9 cellular contexts compared by ENCODE assay signal in genomic region chr3:126524429-126524988, GRCh38. TPM values are rescaled to one million over a fixed set of nuclear protein-coding genes. Genes with fewer than 3 reads are reported as not detected.
DNase-seq lines count a peak whose midpoint lies in the region; ATAC-seq and TF ChIP-seq lines count a peak whose summit lies in the region.
"Had no signal": no experiment of that assay in that cellular context is flagged by ENCODE, and none has a peak within 500 bp of the region (broad histone marks: within the 10 kb centered on the region; RNA-seq: fewer than 3 reads in every experiment).

No MANE protein-coding gene starts in this region.

- no peak for DNase-seq in AG04450 (ENCODE audit: low read depth, low spot score)
- DNase-seq in NB4 (ENCODE audit: low read depth): peak; percentile 74
- no peak for DNase-seq in esophagus muscularis mucosa (ENCODE audit: extremely low spot score)
- no peak for DNase-seq in nephron progenitor cell
- DNase-seq in NCI-H2196 (lab: John Stamatoyannopoulos, UW; ENCODE audit: unreplicated experiment): no peak
- DNase-seq in DMS 273 (lab: John Stamatoyannopoulos, UW; ENCODE audit: unreplicated experiment): no peak
- DNase-seq in LoVo (ENCODE audit: low spot score): no peak

- ATAC-seq in HG02610 (IDR thresholded peaks at IDR 0.05; ENCODE audit: unreplicated experiment): no peak

- intact Hi-C loops in esophagus muscularis mucosa (cut with DNase I): no loop called here

- H3K36me3 Mint-ChIP-seq in nephron progenitor cell (ENCODE audit: low read depth): no peaks in the 10 kb centered on the region
- H3K36me3 Mint-ChIP-seq: activated naive CD4-positive, alpha-beta T cell treated with anti-CD3 and anti-CD28 coated beads, Interleukin-2, amount 50 U/mL, for 72 hours had no signal

- H3K27me3 ChIP-seq in AG04450 (ENCODE audit: control insufficient read depth, insufficient read depth, low read length): peaks cover 34% of the 10 kb centered on the region
- H3K27me3 ChIP-seq in esophagus muscularis mucosa: peaks cover 0 to 38% (median 8%) of the 10 kb centered on the region in 4 donors

- peak overlapping the region; percentile 78 for H3K4me3 Mint-ChIP-seq in nephron progenitor cell

- no CpG with 5 or more reads among the region's 31 CpGs for WGBS in esophagus muscularis mucosa

- no peaks in the 10 kb centered on the region for H3K9me3 Mint-ChIP-seq in nephron progenitor cell
- H3K9me3 Mint-ChIP-seq: activated naive CD4-positive, alpha-beta T cell treated with anti-CD3 and anti-CD28 coated beads, Interleukin-2, amount 50 U/mL, for 72 hours had no signal

- peaks cover 3 to 23% (median 18%) of the 10 kb centered on the region in 4 donors for H3K4me1 ChIP-seq in esophagus muscularis mucosa

- no peak for TF ChIP-seq EP300 in esophagus muscularis mucosa (IDR thresholded peaks at IDR 0.05)

- H3K4me1 Mint-ChIP-seq in nephron progenitor cell: peaks cover 5% of the 10 kb centered on the region

- H3K27ac ChIP-seq in AG04450 (ENCODE audit: low read depth, low read length): no peak overlapping the region
- H3K27ac ChIP-seq in esophagus muscularis mucosa (replicated peaks in 1 of 4): no peak overlapping the region

- no peak overlapping the region for H3K27ac Mint-ChIP-seq in nephron progenitor cell
- H3K27ac Mint-ChIP-seq: activated naive CD4-positive, alpha-beta T cell treated with anti-CD3 and anti-CD28 coated beads, Interleukin-2, amount 50 U/mL, for 72 hours had no signal

- TF ChIP-seq CTCF in AG04450 (IDR thresholded peaks at IDR 0.05; ENCODE audit: low read depth, low read length) (no peak), NB4 (IDR thresholded peaks at IDR 0.05; ENCODE audit: low read depth, low read length) (peak; percentile 4), esophagus muscularis mucosa (IDR thresholded peaks at IDR 0.05) (no peak), nephron progenitor cell (IDR thresholded peaks at IDR 0.05) (no peak)

- CTCF ChIA-PET in AG04450 (lab: Charles Lee): interaction anchor here (1.3 to 2.8 kb wide), 2 partner anchors 931 to 1024 kb away, joined by 3 to 11 read pairs; no protein-coding TSS in a partner anchor

- TF ChIP-seq POLR2A in NB4 (IDR thresholded peaks at IDR 0.05; ENCODE audit: extremely low read depth, insufficient read length): peak; percentile 15
- no peak for TF ChIP-seq POLR2A in esophagus muscularis mucosa (IDR thresholded peaks at IDR 0.05; ENCODE audit: low read depth)

- peaks cover 47% of the 10 kb centered on the region for H3K27me3 Mint-ChIP-seq in nephron progenitor cell (ENCODE audit: low read depth, poor library complexity)

- H3K4me3 ChIP-seq in AG04450 (ENCODE audit: low read depth, low read length) (peak overlapping the region; percentile 47), NB4 (ENCODE audit: low read depth, low read length) (peak overlapping the region; percentile 54), esophagus muscularis mucosa (peak overlapping the region; percentile 43 to 56 (median 48))

- no peaks in the 10 kb centered on the region for H3K36me3 ChIP-seq in esophagus muscularis mucosa

- H3K9me3 ChIP-seq in AG04450 (ENCODE audit: control insufficient read depth, insufficient read depth, low read length) (no peaks in the 10 kb centered on the region), esophagus muscularis mucosa (no peaks in the 10 kb centered on the region)

- POLR2A ChIA-PET in AG04450 (lab: Yijun Ruan, JAX): no interaction called here

RNA-seq across cellular contexts. Expression of gene CHST13, which starts 0.6 kb away (rescaled TPM):
- not detected in 2 replicates for polyA plus RNA-seq in AG04450 (2011; rRNA removed)
- polyA minus RNA-seq in AG04450 (2011; rRNA and poly(A)+ RNA removed): not detected in 2 replicates
- total RNA-seq in esophagus muscularis mucosa: under 1 TPM; 0.19 to 0.69 (median 0.37) TPM
- total RNA-seq: activated naive CD4-positive, alpha-beta T cell treated with anti-CD3 and anti-CD28 coated beads, Interleukin-2, amount 50 U/mL, for 72 hours had no signal

RNA-seq across cellular contexts. Expression of gene UROC1, which starts 6.9 kb away (rescaled TPM):
- polyA plus RNA-seq in AG04450 (2011; rRNA removed): not detected in 2 replicates
- polyA minus RNA-seq in AG04450 (2011; rRNA and poly(A)+ RNA removed): not detected in 2 replicates
- total RNA-seq in esophagus muscularis mucosa: not detected
- total RNA-seq: activated naive CD4-positive, alpha-beta T cell treated with anti-CD3 and anti-CD28 coated beads, Interleukin-2, amount 50 U/mL, for 72 hours had no signal

RNA-seq across cellular contexts. Expression of gene C3orf22, which starts 34.2 kb away (rescaled TPM):
- polyA plus RNA-seq in AG04450 (2011; rRNA removed): not detected in 2 replicates
- polyA minus RNA-seq in AG04450 (2011; rRNA and poly(A)+ RNA removed): not detected in 2 replicates
- total RNA-seq in esophagus muscularis mucosa: not detected
- total RNA-seq: activated naive CD4-positive, alpha-beta T cell treated with anti-CD3 and anti-CD28 coated beads, Interleukin-2, amount 50 U/mL, for 72 hours had no signal

RNA-seq across cellular contexts. Expression of gene ZXDC, which starts 48.8 kb away (rescaled TPM):
- 9.5 and 11.1 TPM in 2 replicates for polyA plus RNA-seq in AG04450 (2011; rRNA removed)
- polyA minus RNA-seq in AG04450 (2011; rRNA and poly(A)+ RNA removed): 21.2 and 22.4 TPM in 2 replicates
- 10 to 100 TPM; 25.8 to 41.2 (median 38.6) TPM for total RNA-seq in esophagus muscularis mucosa
